ENCODE assay signal across 8 cellular contexts in the genomic region with DNA sequence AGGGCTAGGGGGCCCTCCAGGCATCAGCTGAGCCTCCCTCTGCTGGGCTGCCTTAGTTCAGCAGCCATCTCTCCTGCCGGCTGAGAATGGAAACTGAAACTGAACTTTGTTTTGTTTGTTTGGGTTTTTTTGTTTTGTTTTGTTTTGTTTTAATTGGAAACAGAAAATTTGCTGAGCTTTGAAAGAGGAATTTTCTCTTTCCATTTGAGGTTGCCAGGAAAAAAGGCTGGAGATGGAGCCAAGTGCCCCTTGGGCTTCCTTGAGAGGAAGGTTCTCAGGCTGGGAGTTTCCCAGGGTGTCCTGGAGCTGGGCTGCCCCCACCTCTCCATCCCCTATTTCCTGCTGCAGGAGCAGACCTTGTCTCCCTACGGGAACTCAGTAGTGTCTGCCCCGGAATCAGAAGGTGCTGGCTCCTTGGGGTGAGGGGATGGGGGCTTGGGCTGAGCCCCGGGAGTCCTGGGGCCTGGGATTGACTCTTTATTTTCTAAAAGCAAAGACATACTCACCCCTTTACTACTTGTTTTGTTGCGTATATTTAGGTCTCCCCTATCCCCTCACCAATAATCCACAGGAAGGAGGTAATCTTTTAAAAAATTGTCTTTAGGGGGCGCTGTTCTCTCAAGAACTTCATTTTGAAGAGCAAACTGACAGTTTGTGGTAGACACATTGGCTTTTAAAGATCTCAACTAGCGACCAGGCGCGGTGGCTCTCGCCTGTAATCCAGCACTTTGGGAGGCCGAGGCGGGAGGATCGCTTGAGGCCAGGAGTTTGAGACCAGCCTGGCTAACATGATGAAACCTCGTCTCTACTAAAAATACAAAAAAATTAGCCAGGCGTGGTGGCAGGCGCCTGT. TPM values are rescaled to one million over a fixed set of nuclear protein-coding genes. Genes with fewer than 3 reads are reported as not detected.
DNase-seq lines count a peak whose midpoint lies in the region; ATAC-seq and TF ChIP-seq lines count a peak whose summit lies in the region.

No MANE protein-coding gene starts in this region.

- H3F3A ChIP-seq in DOHH2 (ENCODE audit: control insufficient read depth, insufficient read depth): no peaks in the 10 kb centered on the region

- H3K9me3 Mint-ChIP-seq in activated naive CD4-positive, alpha-beta T cell treated with anti-CD3 and anti-CD28 coated beads, Interleukin-2, amount 50 U/mL, for 24 hours: no peaks in the 10 kb centered on the region

- no peaks in the 10 kb centered on the region for H3K36me3 ChIP-seq in DOHH2 (ENCODE audit: control insufficient read depth, low read length)

- ATAC-seq in GM19463 (IDR thresholded peaks at IDR 0.05; ENCODE audit: unreplicated experiment) (peak; percentile 88), HG03571 (IDR thresholded peaks at IDR 0.05; ENCODE audit: unreplicated experiment) (peak; percentile 78), Right ventricle myocardium superior (ENCODE audit: poor library complexity) (peak; percentile 64)

- H3K27ac ChIP-seq in DOHH2 (ENCODE audit: low read depth, low read length): no peak overlapping the region

- no peaks in the 10 kb centered on the region for H3K36me3 Mint-ChIP-seq in activated naive CD4-positive, alpha-beta T cell treated with anti-CD3 and anti-CD28 coated beads, Interleukin-2, amount 50 U/mL, for 24 hours

- intact Hi-C loops in Right ventricle myocardium superior (cut with DNase I): no loop called here

- no peaks in the 10 kb centered on the region for H3K9me3 ChIP-seq in DOHH2 (ENCODE audit: control insufficient read depth, insufficient read depth, low read length)

- H3K4me1 ChIP-seq in DOHH2 (ENCODE audit: control insufficient read depth, low read length): peaks cover 11% of the 10 kb centered on the region

- peak overlapping the region; percentile 89 for H3K4me2 ChIP-seq in DOHH2 (ENCODE audit: low read length)

- peak overlapping the region; percentile 81 for H3K4me3 Mint-ChIP-seq in activated naive CD4-positive, alpha-beta T cell treated with anti-CD3 and anti-CD28 coated beads, Interleukin-2, amount 50 U/mL, for 24 hours

- peaks cover 18% of the 10 kb centered on the region for H3K4me1 Mint-ChIP-seq in activated naive CD4-positive, alpha-beta T cell treated with anti-CD3 and anti-CD28 coated beads, Interleukin-2, amount 50 U/mL, for 24 hours

- H3K9me2 ChIP-seq in DOHH2 (replicated peaks; ENCODE audit: control insufficient read depth, low read length): no peaks in the 10 kb centered on the region

- no peaks in the 10 kb centered on the region for H3K79me2 ChIP-seq in DOHH2 (ENCODE audit: control insufficient read depth, low read length)

- peaks cover 7% of the 10 kb centered on the region; the same call in 1 of the 2 replicates for H3K27me3 ChIP-seq in DOHH2 (ENCODE audit: control insufficient read depth, low read length)

- H4K20me1 ChIP-seq in DOHH2 (ENCODE audit: control insufficient read depth, insufficient read depth, low read depth, low read length): no peaks in the 10 kb centered on the region

- peak overlapping the region; percentile 30 for H3K27ac Mint-ChIP-seq in activated naive CD4-positive, alpha-beta T cell treated with anti-CD3 and anti-CD28 coated beads, Interleukin-2, amount 50 U/mL, for 24 hours

- peak overlapping the region; percentile 71 for H3K4me3 ChIP-seq in DOHH2 (ENCODE audit: low read length)

- TF ChIP-seq CTCF in DOHH2 (IDR thresholded peaks at IDR 0.05; ENCODE audit: low read depth, low read length, poor library complexity, severe bottlenecking): peak; percentile 59

- DNase-seq in SHP77 treated with DMSO at 0.1 percent for 48 hours (lab: John Stamatoyannopoulos, UW) (peak; percentile 31), Right ventricle myocardium superior (no peak), putamen (ENCODE audit: low spot score) (peak; percentile 21), OCI-M2 (lab: John Stamatoyannopoulos, UW; ENCODE audit: unreplicated experiment) (no peak)

- H3K27me3 Mint-ChIP-seq in activated naive CD4-positive, alpha-beta T cell treated with anti-CD3 and anti-CD28 coated beads, Interleukin-2, amount 50 U/mL, for 24 hours: no peaks in the 10 kb centered on the region

RNA-seq across cellular contexts. Expression of a gene that starts 21.3 kb away (rescaled TPM):
- total RNA-seq in Right ventricle myocardium superior: 0.35 TPM

RNA-seq across cellular contexts. Expression of a gene that starts 44.1 kb away (rescaled TPM):
- 7.2 TPM for total RNA-seq in Right ventricle myocardium superior

Comparison
In these comparisons a context has a peak if more than half of its experiments do, and no peak if none do; other contexts are left out.
1. DNase-seq: peak in SHP77 treated with DMSO at 0.1 percent for 48 hours (single experiment) and putamen (single experiment); none in Right ventricle myocardium superior (single experiment) and OCI-M2 (single experiment).
2. Peak in every context shown above with its lines, with median percentiles within 50 percentile points of each other: ATAC-seq.